Comparison of ENCODE assay signal across 9 cellular contexts in genomic region chr12:107669946-107670345, GRCh38.
"Had no signal": no experiment of that assay in that cellular context is flagged by ENCODE, and none has a peak within 500 bp of the region (broad histone marks: within the 10 kb centered on the region; RNA-seq: fewer than 3 reads in every experiment).

No MANE protein-coding gene starts in this region.

- H3K27ac Mint-ChIP-seq: HFFc6, IgD-negative memory B cell had no signal

- H3K9ac ChIP-seq: GM23248 had no signal

- H3K4me3 ChIP-seq: GM23248, HAP-1 had no signal

- ATAC-seq: HCT116, HepG2 had no signal

- H3K36me3 ChIP-seq: HAP-1 had no signal

- H3K27ac ChIP-seq: GM23248, HL-60 had no signal

- H3K4me1 ChIP-seq: HAP-1 had no signal

- H3K9me3 Mint-ChIP-seq: HFFc6, IgD-negative memory B cell had no signal

- H3K9me3 ChIP-seq: HAP-1 had no signal

- H2AFZ ChIP-seq: GM23248 had no signal

- DNase-seq: GM23248, H7, HFFc6, KBM-7 had no signal

- H3K4me3 Mint-ChIP-seq: HFFc6, IgD-negative memory B cell had no signal

- H3K36me3 Mint-ChIP-seq: IgD-negative memory B cell had no signal
